8 cellular contexts compared by ENCODE assay signal in genomic region chr6:33768644-33769120, GRCh38. TPM values are rescaled to one million over a fixed set of nuclear protein-coding genes. Genes with fewer than 3 reads are reported as not detected.
A peak's percentile ranks its signal among the peaks of the same experiment; 100 is the strongest.
DNase-seq lines count a peak whose midpoint lies in the region; ATAC-seq lines count a peak whose summit lies in the region.

No MANE protein-coding gene starts in this region.

- H3K14ac ChIP-seq in mesenchymal stem cell (ENCODE audit: low read length in 2 of 2): no peak overlapping the region

- peaks cover 35% of the 10 kb centered on the region for H4K20me1 ChIP-seq in BLaER1

- H3K36me3 Mint-ChIP-seq in activated CD4-positive, alpha-beta memory T cell treated with anti-CD3 and anti-CD28 coated beads for 36 hours: no peaks in the 10 kb centered on the region

- H3K4me1 ChIP-seq in BLaER1 (peaks cover 27% of the 10 kb centered on the region), mesenchymal stem cell (ENCODE audit: control insufficient read depth, insufficient read depth, low read depth, low read length) (peaks cover 48% of the 10 kb centered on the region)
- no peaks in the 10 kb centered on the region for H3K4me1 ChIP-seq in effector memory CD4-positive, alpha-beta T cell (ENCODE audit: control insufficient read depth, insufficient read depth, low read length, poor library complexity, severe bottlenecking)

- DNase-seq in GOT3 (lab: John Stamatoyannopoulos, UW) (peak; percentile 17), NCI-H774 (lab: John Stamatoyannopoulos, UW) (peak; percentile 50), mesenchymal stem cell (peak; percentile 84)
- peak; percentile 85 for DNase-seq in activated CD4-positive, alpha-beta memory T cell treated with anti-CD3 and anti-CD28 coated beads for 36 hours
- DNase-seq in effector memory CD4-positive, alpha-beta T cell: peak; percentile 27 to 49 (median 31)
- peak; percentile 54 to 55 for DNase-seq in stimulated activated CD8-positive, alpha-beta memory T cell treated with anti-CD3 and anti-CD28 coated beads, Interleukin-15, amount 100 ng/mL, for 48 hours (ENCODE audit: low read depth in 2 of 2)

- H3K36me3 ChIP-seq in BLaER1 (peaks cover 20% of the 10 kb centered on the region), mesenchymal stem cell (ENCODE audit: control insufficient read depth in 1 of 2, insufficient read depth in 2 of 2, low read depth in 1 of 2, low read length in 2 of 2) (peaks cover 18 to 21% of the 10 kb centered on the region in 2 experiments)
- peaks cover 15% of the 10 kb centered on the region for H3K36me3 ChIP-seq in effector memory CD4-positive, alpha-beta T cell (ENCODE audit: control insufficient read depth, insufficient read depth, low read length)

- peak overlapping the region; percentile 24 for H2AFZ ChIP-seq in mesenchymal stem cell (ENCODE audit: low read depth, low read length)

- POLR2A ChIA-PET in activated CD4-positive, alpha-beta memory T cell treated with anti-CD3 and anti-CD28 coated beads for 36 hours (lab: Charles Lee): no interaction called here

- H3K9me3 ChIP-seq in BLaER1: no peaks in the 10 kb centered on the region
- H3K9me3 ChIP-seq in effector memory CD4-positive, alpha-beta T cell (ENCODE audit: control insufficient read depth, low read length): no peaks in the 10 kb centered on the region
- peaks cover 8% of the 10 kb centered on the region for H3K9me3 ChIP-seq in mesenchymal stem cell (ENCODE audit: control insufficient read depth, low read length)

- peak overlapping the region in 1 of 2 experiments; percentile 54 for H3K4ac ChIP-seq in mesenchymal stem cell (ENCODE audit: low read depth in 1 of 2, low read length in 2 of 2)

- H3K79me1 ChIP-seq in mesenchymal stem cell (replicated peaks; ENCODE audit: low read length, poor library complexity, severe bottlenecking): peaks cover under 1% of the 10 kb centered on the region

- no peak overlapping the region for H3K27ac Mint-ChIP-seq in activated CD4-positive, alpha-beta memory T cell treated with anti-CD3 and anti-CD28 coated beads for 36 hours

- CTCF ChIA-PET in activated CD4-positive, alpha-beta memory T cell treated with anti-CD3 and anti-CD28 coated beads for 36 hours (lab: Charles Lee): interaction anchor here (0.8 to 9.0 kb wide), 11 partner anchors 8 to 385 kb away, joined by 3 to 254 read pairs (median 4); partner anchors contain the start of gene UQCC2

- no peak overlapping the region for H3K23ac ChIP-seq in mesenchymal stem cell (ENCODE audit: low read length in 2 of 2)

- WGBS in mesenchymal stem cell: 32% methylated on average over 6 of the region's 7 CpGs

- H3K4me3 ChIP-seq in BLaER1 (no peak overlapping the region), mesenchymal stem cell (ENCODE audit: insufficient read depth in 1 of 2, low read depth in 1 of 2, low read length in 2 of 2) (no peak overlapping the region)
- no peak overlapping the region for H3K4me3 ChIP-seq in effector memory CD4-positive, alpha-beta T cell (ENCODE audit: insufficient read depth, low read depth, low read length, poor library complexity, severe bottlenecking)

- H3K4me2 ChIP-seq in BLaER1 (0 out of 2 replicates have a peak overlapping the region, but pooled peaks have one; percentile 23), mesenchymal stem cell (ENCODE audit: low read length, poor library complexity, severe bottlenecking) (no peak overlapping the region)

- H3K27me3 ChIP-seq in BLaER1 (no peaks in the 10 kb centered on the region), mesenchymal stem cell (ENCODE audit: control insufficient read depth in 1 of 2, insufficient read depth in 1 of 2, low read length in 2 of 2) (peaks cover 0 to 24% of the 10 kb centered on the region in 2 experiments)
- no peaks in the 10 kb centered on the region for H3K27me3 ChIP-seq in effector memory CD4-positive, alpha-beta T cell (replicated peaks; ENCODE audit: control insufficient read depth, insufficient read depth, low read length, poor library complexity, severe bottlenecking)

- intact Hi-C loops in activated CD4-positive, alpha-beta memory T cell treated with anti-CD3 and anti-CD28 coated beads for 36 hours (cut with micrococcal nuclease): loop anchor here (1.0 kb wide), 1 partner anchor 259 kb away; no protein-coding TSS in a partner anchor

- no peaks in the 10 kb centered on the region for H3K9me3 Mint-ChIP-seq in activated CD4-positive, alpha-beta memory T cell treated with anti-CD3 and anti-CD28 coated beads for 36 hours

- no peak for ATAC-seq in GM18502 (IDR thresholded peaks at IDR 0.05; ENCODE audit: poor library complexity, unreplicated experiment)

- H3K18ac ChIP-seq in mesenchymal stem cell (ENCODE audit: low read depth in 1 of 2, low read length in 2 of 2): peak overlapping the region in 1 of 2 experiments; percentile 76

- peaks cover 2% of the 10 kb centered on the region for H3K27me3 Mint-ChIP-seq in activated CD4-positive, alpha-beta memory T cell treated with anti-CD3 and anti-CD28 coated beads for 36 hours

- H3K27ac ChIP-seq in BLaER1 (no peak overlapping the region), mesenchymal stem cell (ENCODE audit: low read length, poor library complexity, severe bottlenecking) (no peak overlapping the region)
- no peak overlapping the region for H3K27ac ChIP-seq in effector memory CD4-positive, alpha-beta T cell (ENCODE audit: insufficient read depth, low read length, poor library complexity, severe bottlenecking)

- peak overlapping the region; percentile 93 for H2AK5ac ChIP-seq in mesenchymal stem cell (ENCODE audit: low read length, severe bottlenecking)

- H2BK12ac ChIP-seq in mesenchymal stem cell (ENCODE audit: low read length in 2 of 2): peak overlapping the region in 1 of 2 experiments; percentile 76

- peak overlapping the region; percentile 76 for H4K8ac ChIP-seq in mesenchymal stem cell (ENCODE audit: low read length)

- H4K91ac ChIP-seq in mesenchymal stem cell (ENCODE audit: low read length): peak overlapping the region; percentile 57

- no peak overlapping the region for H2BK15ac ChIP-seq in mesenchymal stem cell (ENCODE audit: low read depth, poor library complexity, severe bottlenecking)

- no peak overlapping the region; the same call in 1 of the 2 replicates for H3K9ac ChIP-seq in BLaER1
- H3K9ac ChIP-seq in mesenchymal stem cell (ENCODE audit: low read length): peak overlapping the region; percentile 56

- no peaks in the 10 kb centered on the region for H3K4me1 Mint-ChIP-seq in activated CD4-positive, alpha-beta memory T cell treated with anti-CD3 and anti-CD28 coated beads for 36 hours (ENCODE audit: low read depth)

- no peak overlapping the region for H2BK5ac ChIP-seq in mesenchymal stem cell (ENCODE audit: low read depth, low read length, poor library complexity, severe bottlenecking)

- H3K4me3 Mint-ChIP-seq in activated CD4-positive, alpha-beta memory T cell treated with anti-CD3 and anti-CD28 coated beads for 36 hours: no peak overlapping the region

- H2BK120ac ChIP-seq in mesenchymal stem cell (ENCODE audit: low read depth, low read length): no peak overlapping the region

RNA-seq across cellular contexts. Expression of gene LEMD2, which starts 20.2 kb away (rescaled TPM):
- 10 to 100 TPM; 51.4 to 54.8 TPM for total RNA-seq in activated CD4-positive, alpha-beta memory T cell treated with anti-CD3 and anti-CD28 coated beads for 36 hours
- polyA plus RNA-seq in mesenchymal stem cell (2013, experiment 1 of 2): 37.2 TPM
- polyA plus RNA-seq in mesenchymal stem cell (2013, experiment 2 of 2): 35.9 TPM

RNA-seq across cellular contexts. Expression of gene IP6K3, which starts 22.0 kb away (rescaled TPM):
- not detected for total RNA-seq in activated CD4-positive, alpha-beta memory T cell treated with anti-CD3 and anti-CD28 coated beads for 36 hours
- polyA plus RNA-seq in mesenchymal stem cell (2013, experiment 1 of 2): 6.7 TPM
- polyA plus RNA-seq in mesenchymal stem cell (2013, experiment 2 of 2): 6.5 TPM

RNA-seq across cellular contexts. Expression of gene MLN, which starts 35.1 kb away (rescaled TPM):
- not detected for total RNA-seq in activated CD4-positive, alpha-beta memory T cell treated with anti-CD3 and anti-CD28 coated beads for 36 hours
- not detected for polyA plus RNA-seq in mesenchymal stem cell (2013, experiment 1 of 2)
- not detected for polyA plus RNA-seq in mesenchymal stem cell (2013, experiment 2 of 2)

RNA-seq across cellular contexts. Expression of gene UQCC2, which starts 57.2 kb away (rescaled TPM):
- 100 to 1,000 TPM; 157 to 160 TPM for total RNA-seq in activated CD4-positive, alpha-beta memory T cell treated with anti-CD3 and anti-CD28 coated beads for 36 hours
- 101 TPM for polyA plus RNA-seq in mesenchymal stem cell (2013, experiment 1 of 2)
- 111 TPM for polyA plus RNA-seq in mesenchymal stem cell (2013, experiment 2 of 2)

Comparison
In these comparisons a context has a peak if more than half of its experiments do, and no peak if none do; other contexts are left out.
1. DNase-seq: peak in every context shown above with its lines; median percentile 85 in activated CD4-positive, alpha-beta memory T cell treated with anti-CD3 and anti-CD28 coated beads for 36 hours; 84 in mesenchymal stem cell; 54 in stimulated activated CD8-positive, alpha-beta memory T cell treated with anti-CD3 and anti-CD28 coated beads, Interleukin-15, amount 100 ng/mL, for 48 hours; 50 in NCI-H774; 31 in effector memory CD4-positive, alpha-beta T cell; 17 in GOT3.